ENCODE assay signal across 2 cellular contexts in genomic region chr20:56820984-56821383, GRCh38.
TF ChIP-seq lines count a peak whose summit lies in the region.

No MANE protein-coding gene starts in this region.

TF ChIP-seq in GM23338, 12 proteins besides CTCF, POLR2A, EP300 and RAD21:
- TF ChIP-seq ZNF331 (CRISPR knock-in tag; IDR thresholded peaks at IDR 0.05; ENCODE audit: low read depth) (no peak), ETS1 (IDR thresholded peaks at IDR 0.05) (no peak), REST (IDR thresholded peaks at IDR 0.05; ENCODE audit: unreplicated experiment) (no peak), NANOG (IDR thresholded peaks at IDR 0.05; ENCODE audit: borderline replicate concordance) (no peak), STAT1 (IDR thresholded peaks at IDR 0.05; ENCODE audit: unreplicated experiment) (no peak), JUNB (IDR thresholded peaks at IDR 0.05; ENCODE audit: unreplicated experiment) (no peak), POLR2AphosphoS5 (IDR thresholded peaks at IDR 0.05; ENCODE audit: low read depth) (no peak), CREB1 (CRISPR knock-in tag; IDR thresholded peaks at IDR 0.05; ENCODE audit: low read depth) (no peak), ZNF114 (CRISPR knock-in tag; IDR thresholded peaks at IDR 0.05) (no peak), ZNF462 (CRISPR knock-in tag; IDR thresholded peaks at IDR 0.05) (no peak), EZH2phosphoT487 (IDR thresholded peaks at IDR 0.05; ENCODE audit: unreplicated experiment) (no peak), EZH2 (IDR thresholded peaks at IDR 0.05; ENCODE audit: low read depth, unreplicated experiment) (no peak)
TF ChIP-seq in GM23338: peak in this region for 0.

TF ChIP-seq in H1, 55 proteins besides CTCF, POLR2A, EP300 and RAD21:
- no peak for TF ChIP-seq E2F6 (IDR thresholded peaks at IDR 0.05)
- no peak for TF ChIP-seq USF2 (IDR thresholded peaks at IDR 0.05; ENCODE audit: low read length)
- TF ChIP-seq SP2 (IDR thresholded peaks at IDR 0.05; ENCODE audit: low read length): no peak
- TF ChIP-seq CBX5 (IDR thresholded peaks at IDR 0.05; ENCODE audit: low read depth, low read length): no peak
- TF ChIP-seq NANOG (IDR thresholded peaks at IDR 0.05; ENCODE audit: insufficient read depth, low read depth, low read length, poor library complexity, severe bottlenecking): no peak
- TF ChIP-seq CHD7 (IDR thresholded peaks at IDR 0.05; ENCODE audit: insufficient replicate concordance, low read length): no peak
- TF ChIP-seq JUND (IDR thresholded peaks at IDR 0.05; ENCODE audit: low read length): no peak
- no peak for TF ChIP-seq GABPA (IDR thresholded peaks at IDR 0.05; ENCODE audit: borderline replicate concordance, insufficient read depth, low read length)
- no peak for TF ChIP-seq SP4 (IDR thresholded peaks at IDR 0.05; ENCODE audit: low read length)
- TF ChIP-seq BCL11A (IDR thresholded peaks at IDR 0.05; ENCODE audit: low read depth in 2 of 2, low read length in 2 of 2): no peak
TF ChIP-seq in H1: peak in this region for 0.
